1 cellular context compared by ENCODE assay signal in the genomic region with DNA sequence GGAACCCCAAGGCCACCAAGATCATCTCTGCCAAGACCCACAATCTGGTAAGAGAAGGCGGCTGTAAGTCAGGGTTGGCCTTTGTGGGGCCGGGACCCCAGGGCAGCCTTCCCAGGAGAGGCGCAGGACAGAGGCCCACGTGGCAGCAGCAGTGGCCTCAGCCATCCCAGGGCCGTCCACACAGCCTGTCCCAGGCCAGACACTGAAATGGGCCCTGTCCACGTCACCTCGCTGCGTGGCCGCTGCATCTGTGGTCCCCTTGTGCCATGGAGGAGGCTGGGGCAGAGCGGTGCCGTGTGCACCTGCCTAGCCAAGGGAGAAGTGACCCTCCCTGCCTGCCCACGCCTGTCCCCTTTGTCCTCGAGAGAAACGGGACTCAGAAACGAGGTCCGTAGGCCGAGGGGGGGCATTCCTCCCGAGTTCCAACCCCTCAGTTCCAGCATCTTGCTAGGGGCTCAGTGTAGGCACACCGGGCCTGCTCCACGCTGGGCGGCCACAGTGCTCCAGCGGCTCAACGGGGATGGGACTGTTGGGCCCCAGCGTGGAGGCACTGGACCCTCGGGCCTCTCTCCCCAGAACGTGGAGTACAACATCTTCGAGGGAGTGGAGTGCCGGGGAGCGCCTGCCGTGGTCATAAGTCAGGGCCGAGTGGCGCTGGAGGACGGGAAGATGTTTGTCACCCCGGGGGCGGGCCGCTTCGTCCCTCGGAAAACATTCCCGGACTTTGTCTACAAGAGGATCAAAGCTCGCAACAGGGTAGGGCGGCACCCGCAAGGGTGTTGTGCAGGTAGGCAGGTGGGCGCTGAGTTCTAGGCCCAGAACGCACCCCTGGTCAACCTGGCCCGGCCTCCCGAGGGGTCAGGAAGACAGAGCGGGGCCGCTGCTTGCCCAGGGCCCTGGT.
TF ChIP-seq lines count a peak whose summit lies in the region.

No MANE protein-coding gene starts in this region.

TF ChIP-seq in IMR-90, 13 proteins besides CTCF, POLR2A, EP300 and RAD21 (continued from another document):
- TF ChIP-seq, protein P1, sequence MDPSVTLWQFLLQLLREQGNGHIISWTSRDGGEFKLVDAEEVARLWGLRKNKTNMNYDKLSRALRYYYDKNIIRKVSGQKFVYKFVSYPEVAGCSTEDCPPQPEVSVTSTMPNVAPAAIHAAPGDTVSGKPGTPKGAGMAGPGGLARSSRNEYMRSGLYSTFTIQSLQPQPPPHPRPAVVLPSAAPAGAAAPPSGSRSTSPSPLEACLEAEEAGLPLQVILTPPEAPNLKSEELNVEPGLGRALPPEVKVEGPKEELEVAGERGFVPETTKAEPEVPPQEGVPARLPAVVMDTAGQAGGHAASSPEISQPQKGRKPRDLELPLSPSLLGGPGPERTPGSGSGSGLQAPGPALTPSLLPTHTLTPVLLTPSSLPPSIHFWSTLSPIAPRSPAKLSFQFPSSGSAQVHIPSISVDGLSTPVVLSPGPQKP (IDR thresholded peaks at IDR 0.05; ENCODE audit: borderline replicate concordance, low read depth, low read length) = no peak
- TF ChIP-seq SMC3 (IDR thresholded peaks at IDR 0.05; ENCODE audit: low read depth, low read length) (no peak), MAFK (IDR thresholded peaks at IDR 0.05; ENCODE audit: low read depth, low read length) (no peak), RFX5 (IDR thresholded peaks at IDR 0.05; ENCODE audit: low read depth, low read length) (no peak), CHD1 (IDR thresholded peaks at IDR 0.05; ENCODE audit: low read depth, low read length) (no peak), MAZ (IDR thresholded peaks at IDR 0.05; ENCODE audit: borderline replicate concordance, low read depth, low read length) (no peak), MXI1 (IDR thresholded peaks at IDR 0.05; ENCODE audit: borderline replicate concordance, low read depth, low read length) (no peak)
